ENCODE assay signal across 2 cellular contexts in the genomic region with DNA sequence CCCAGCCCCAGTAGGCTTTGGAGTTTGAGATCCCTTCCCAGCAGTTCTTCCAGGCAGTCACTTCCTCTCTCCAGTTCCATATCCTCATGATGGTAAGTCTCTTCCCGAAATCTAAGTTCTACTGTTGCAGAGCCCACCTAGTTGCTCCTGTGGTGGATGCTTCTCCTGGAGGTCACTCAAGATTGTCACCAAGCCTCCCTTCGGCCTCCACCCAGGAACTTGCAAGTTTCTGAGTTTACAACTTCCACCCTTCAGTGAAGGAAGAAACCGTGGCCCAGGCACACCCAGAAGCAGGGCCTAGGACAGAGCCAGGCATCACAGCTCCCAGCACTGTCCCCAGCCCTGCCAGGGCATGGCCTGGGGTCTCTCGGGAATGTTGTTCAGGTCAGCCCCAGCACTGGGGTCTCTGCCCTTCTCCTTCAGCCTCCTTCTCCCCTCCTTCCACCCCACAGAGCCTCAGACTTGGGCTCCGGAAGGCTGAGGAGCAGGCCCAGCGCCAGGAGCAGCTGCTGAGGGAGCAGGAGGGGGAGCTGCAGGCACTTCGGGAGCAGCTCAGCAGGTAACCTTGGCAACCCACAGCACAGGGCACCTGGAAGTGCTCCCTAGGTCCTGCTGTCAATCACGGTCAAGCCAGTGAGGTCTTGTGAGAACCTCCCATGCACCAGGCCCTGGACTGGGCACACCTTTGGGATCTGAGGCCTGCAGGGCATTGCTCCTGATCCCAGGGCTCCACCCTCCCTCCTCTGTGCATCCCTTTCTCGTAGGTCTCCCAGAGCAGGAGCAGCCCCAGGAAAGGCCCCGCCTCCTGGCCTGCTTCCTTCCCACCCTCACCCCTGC.
TF ChIP-seq lines count a peak whose summit lies in the region.

No MANE protein-coding gene starts in this region.

TF ChIP-seq in HEK293, 187 proteins besides CTCF, POLR2A, EP300 and RAD21:
- TF ChIP-seq, protein P1, sequence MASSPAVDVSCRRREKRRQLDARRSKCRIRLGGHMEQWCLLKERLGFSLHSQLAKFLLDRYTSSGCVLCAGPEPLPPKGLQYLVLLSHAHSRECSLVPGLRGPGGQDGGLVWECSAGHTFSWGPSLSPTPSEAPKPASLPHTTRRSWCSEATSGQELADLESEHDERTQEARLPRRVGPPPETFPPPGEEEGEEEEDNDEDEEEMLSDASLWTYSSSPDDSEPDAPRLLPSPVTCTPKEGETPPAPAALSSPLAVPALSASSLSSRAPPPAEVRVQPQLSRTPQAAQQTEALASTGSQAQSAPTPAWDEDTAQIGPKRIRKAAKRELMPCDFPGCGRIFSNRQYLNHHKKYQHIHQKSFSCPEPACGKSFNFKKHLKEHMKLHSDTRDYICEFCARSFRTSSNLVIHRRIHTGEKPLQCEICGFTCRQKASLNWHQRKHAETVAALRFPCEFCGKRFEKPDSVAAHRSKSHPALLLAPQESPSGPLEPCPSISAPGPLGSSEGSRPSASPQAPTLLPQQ (tag by site-specific recombination; IDR thresholded peaks at IDR 0.05): no peak
- peak; percentile 49; the same call in 1 of the 2 replicates for TF ChIP-seq ZNF341 (tag by site-specific recombination; IDR thresholded peaks at IDR 0.05; ENCODE audit: low read depth)

TF ChIP-seq in H1, 55 proteins besides CTCF, POLR2A, EP300 and RAD21:
- TF ChIP-seq SP2 (IDR thresholded peaks at IDR 0.05; ENCODE audit: low read length): no peak
- TF ChIP-seq YY1 (IDR thresholded peaks at IDR 0.05; ENCODE audit: low read depth, low read length): no peak
- TF ChIP-seq, protein P2, sequence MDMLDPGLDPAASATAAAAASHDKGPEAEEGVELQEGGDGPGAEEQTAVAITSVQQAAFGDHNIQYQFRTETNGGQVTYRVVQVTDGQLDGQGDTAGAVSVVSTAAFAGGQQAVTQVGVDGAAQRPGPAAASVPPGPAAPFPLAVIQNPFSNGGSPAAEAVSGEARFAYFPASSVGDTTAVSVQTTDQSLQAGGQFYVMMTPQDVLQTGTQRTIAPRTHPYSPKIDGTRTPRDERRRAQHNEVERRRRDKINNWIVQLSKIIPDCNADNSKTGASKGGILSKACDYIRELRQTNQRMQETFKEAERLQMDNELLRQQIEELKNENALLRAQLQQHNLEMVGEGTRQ (IDR thresholded peaks at IDR 0.05; ENCODE audit: low read length): no peak
- no peak for TF ChIP-seq SIX5 (IDR thresholded peaks at IDR 0.05; ENCODE audit: low read depth, low read length)
- no peak for TF ChIP-seq SIN3A (conservative IDR thresholded peaks at IDR 0.05 in 1 of 2, IDR thresholded peaks at IDR 0.05 in 1 of 2; ENCODE audit: low read depth in 1 of 2, low read length in 2 of 2)
- TF ChIP-seq POU5F1 (IDR thresholded peaks at IDR 0.05; ENCODE audit: low read depth, low read length): no peak
- TF ChIP-seq CBX8 (IDR thresholded peaks at IDR 0.05; ENCODE audit: borderline replicate concordance, low read depth, low read length): no peak
- no peak for TF ChIP-seq EGR1 (IDR thresholded peaks at IDR 0.05; ENCODE audit: borderline replicate concordance, low read depth, low read length)
- TF ChIP-seq CHD2 (IDR thresholded peaks at IDR 0.05; ENCODE audit: low read length): no peak
- TF ChIP-seq KDM5A (IDR thresholded peaks at IDR 0.05; ENCODE audit: low read length): no peak
- no peak for TF ChIP-seq PHF8 (conservative IDR thresholded peaks at IDR 0.05; ENCODE audit: low read depth, low read length)
- TF ChIP-seq KDM1A (IDR thresholded peaks at IDR 0.05; ENCODE audit: borderline replicate concordance, low read length): no peak
- TF ChIP-seq SIRT6 (IDR thresholded peaks at IDR 0.05; ENCODE audit: low read length): no peak
- TF ChIP-seq, protein P3, sequence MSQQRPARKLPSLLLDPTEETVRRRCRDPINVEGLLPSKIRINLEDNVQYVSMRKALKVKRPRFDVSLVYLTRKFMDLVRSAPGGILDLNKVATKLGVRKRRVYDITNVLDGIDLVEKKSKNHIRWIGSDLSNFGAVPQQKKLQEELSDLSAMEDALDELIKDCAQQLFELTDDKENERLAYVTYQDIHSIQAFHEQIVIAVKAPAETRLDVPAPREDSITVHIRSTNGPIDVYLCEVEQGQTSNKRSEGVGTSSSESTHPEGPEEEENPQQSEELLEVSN (IDR thresholded peaks at IDR 0.05): no peak
- no peak for TF ChIP-seq GABPA (IDR thresholded peaks at IDR 0.05; ENCODE audit: borderline replicate concordance, insufficient read depth, low read length)
- TF ChIP-seq POLR2AphosphoS5 (IDR thresholded peaks at IDR 0.05; ENCODE audit: low read depth, low read length): no peak
- TF ChIP-seq, protein P4, sequence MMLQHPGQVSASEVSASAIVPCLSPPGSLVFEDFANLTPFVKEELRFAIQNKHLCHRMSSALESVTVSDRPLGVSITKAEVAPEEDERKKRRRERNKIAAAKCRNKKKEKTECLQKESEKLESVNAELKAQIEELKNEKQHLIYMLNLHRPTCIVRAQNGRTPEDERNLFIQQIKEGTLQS (IDR thresholded peaks at IDR 0.05; ENCODE audit: insufficient read depth, low read depth, low read length): no peak
- TF ChIP-seq CBX5 (IDR thresholded peaks at IDR 0.05; ENCODE audit: low read depth, low read length): no peak
- no peak for TF ChIP-seq JUN (IDR thresholded peaks at IDR 0.05; ENCODE audit: low read depth, low read length)
- no peak for TF ChIP-seq NANOG (IDR thresholded peaks at IDR 0.05; ENCODE audit: insufficient read depth, low read depth, low read length, poor library complexity, severe bottlenecking)
